In the genomic region with DNA sequence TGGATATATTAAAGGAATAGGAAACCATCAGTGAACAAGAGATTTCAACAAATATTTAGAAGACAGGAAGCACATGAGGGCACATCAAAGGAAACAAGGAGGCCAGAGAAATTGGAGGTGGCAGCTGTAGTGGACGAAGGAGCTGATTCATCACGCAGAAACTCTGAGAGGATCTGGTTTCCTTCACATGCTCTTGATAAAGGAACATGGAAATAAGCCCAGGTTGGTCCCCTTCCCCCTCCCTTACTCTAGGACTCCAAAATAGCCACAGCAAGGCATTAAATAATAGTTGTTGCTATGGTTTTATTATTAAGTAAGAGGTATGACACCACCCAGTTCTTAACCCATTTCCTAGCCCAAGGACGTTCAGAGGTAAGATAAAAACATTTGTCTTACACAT, we compare ENCODE assay signal across 22 cellular contexts. TPM values are rescaled to one million over a fixed set of nuclear protein-coding genes. Genes with fewer than 3 reads are reported as not detected.
DNase-seq lines count a peak whose midpoint lies in the region; ATAC-seq, FAIRE-seq and TF ChIP-seq lines count a peak whose summit lies in the region.
"Had no signal": no experiment of that assay in that cellular context is flagged by ENCODE, and none has a peak within 500 bp of the region (broad histone marks: within the 10 kb centered on the region; RNA-seq: fewer than 3 reads in every experiment).

No MANE protein-coding gene starts in this region.

- no peak overlapping the region for H3K4me3 ChIP-seq in PC-3 (ENCODE audit: low read length)
- no peak overlapping the region for H3K4me3 ChIP-seq in pancreas
- H3K4me3 ChIP-seq: BLaER1, lung, SK-N-MC, spleen had no signal

- H3K27me3 ChIP-seq in PC-3 (ENCODE audit: low read length) (0 out of 2 replicates have a peak, but pooled peaks cover 5% of the 10 kb centered on the region), pancreas (no peaks in the 10 kb centered on the region)
- H3K27me3 ChIP-seq: BLaER1 had no signal

- H3K79me2 ChIP-seq in PC-3 (ENCODE audit: low read length) = no peaks in the 10 kb centered on the region

- H3F3A ChIP-seq in PC-3 (ENCODE audit: low read length, unreplicated experiment) = no peaks in the 10 kb centered on the region

- ATAC-seq in PC-3 (no peak), pancreas (no peak), HG03565 (IDR thresholded peaks at IDR 0.05; ENCODE audit: unreplicated experiment) (no peak), left colon (no peak)
- ATAC-seq: natural killer cell treated with Interleukin-12 subunit alpha and Interleukin-12 subunit beta and Interleukin-15 and Interleukin-18, amount 100 ng/mL, for 72 hours had no signal

- H3K36me3 ChIP-seq in PC-3 (ENCODE audit: low read depth, low read length) (no peaks in the 10 kb centered on the region), pancreas (no peaks in the 10 kb centered on the region)
- H3K36me3 ChIP-seq: BLaER1, spleen had no signal

- no peak overlapping the region for H2AFZ ChIP-seq in PC-3 (ENCODE audit: low read length)

- DNase-seq in GM12891 (ENCODE audit: insufficient read length, low spot score) (no peak), PC-3 (peak; percentile 23), fibroblast of peridontal ligament (ENCODE audit: extremely low read depth) (peak; percentile 7), pancreas (no peak), SIG-M5 (lab: John Stamatoyannopoulos, UW) (no peak), left colon (no peak)
- DNase-seq: activated CD4-positive, alpha-beta T cell treated with anti-CD3 and anti-CD28 coated beads for 1 hour; activated effector memory CD4-positive, alpha-beta T cell treated with Interleukin-2 at 50 U/mL for 16 hours; cerebellar nuclear complex; foreskin melanocyte; NCI-H1105 treated with DMSO at 0.1 percent for 48 hours; spleen; T-helper 9 cell had no signal

- BruUV-seq in PC-3 (replicated peaks; lab: Mats Ljungman, UMichigan) = no TSS peak

- intact Hi-C loops in PC-3 (cut with micrococcal nuclease) = no loop called here
- intact Hi-C loops in pancreas (cut with DNase I) = no loop called here
- intact Hi-C loops in left colon (cut with DNase I, micrococcal nuclease) = no loop called here

- no peaks in the 10 kb centered on the region for H3K9me3 ChIP-seq in PC-3 (ENCODE audit: low read length)
- H3K9me3 ChIP-seq in pancreas = no peaks in the 10 kb centered on the region
- H3K9me3 ChIP-seq: BLaER1 had no signal

- TF ChIP-seq CTCF in PC-3 (conservative IDR thresholded peaks at IDR 0.05; ENCODE audit: low read depth, low read length) = no peak
- TF ChIP-seq CTCF in pancreas (IDR thresholded peaks at IDR 0.05) = no peak

- H3K27ac ChIP-seq in PC-3 (ENCODE audit: low read length) (no peak overlapping the region), pancreas (no peak overlapping the region)
- H3K27ac ChIP-seq: BLaER1, SK-N-MC, spleen had no signal

- FAIRE-seq in GM12891 (lab: Jason Lieb, UNC) = peak; percentile 5
- FAIRE-seq in pancreas (lab: Jason Lieb, UNC) = peak; percentile 53

- no peak for TF ChIP-seq POLR2A in GM12891 (IDR thresholded peaks at IDR 0.05; ENCODE audit: low read depth, low read length)

- POLR2A ChIA-PET in PC-3 (lab: Charles Lee; ENCODE audit: unreplicated experiment) = no interaction called here

- no peak overlapping the region for H3K4me2 ChIP-seq in PC-3 (ENCODE audit: low read length)
- H3K4me2 ChIP-seq: BLaER1 had no signal

- CTCF ChIA-PET in PC-3 (lab: Charles Lee) = no interaction called here

- H4K20me1 ChIP-seq in PC-3 (ENCODE audit: low read length) = no peaks in the 10 kb centered on the region
- H4K20me1 ChIP-seq: BLaER1 had no signal

- H3K9me2 ChIP-seq in PC-3 (replicated peaks; ENCODE audit: low read length) = no peaks in the 10 kb centered on the region

- H3K4me1 ChIP-seq in PC-3 (ENCODE audit: insufficient read depth, low read length) (peaks cover 2% of the 10 kb centered on the region), pancreas (no peaks in the 10 kb centered on the region)
- H3K4me1 ChIP-seq: BLaER1, spleen had no signal

- 20 to 21% methylated on average over 3 of the region's 3 CpGs for WGBS in pancreas, 2 donors

- H3K9ac ChIP-seq in PC-3 (ENCODE audit: low read length) = no peak overlapping the region
- H3K9ac ChIP-seq: BLaER1 had no signal

TF ChIP-seq in GM12891, 5 proteins besides CTCF, POLR2A, EP300 and RAD21:
- TF ChIP-seq POLR2AphosphoS5 (IDR thresholded peaks at IDR 0.05; ENCODE audit: low read depth, low read length) (no peak), SPI1 (IDR thresholded peaks at IDR 0.05; ENCODE audit: low read depth, low read length) (no peak), POU2F2 (IDR thresholded peaks at IDR 0.05; ENCODE audit: low read depth, low read length) (no peak), PAX5 (IDR thresholded peaks at IDR 0.05; ENCODE audit: insufficient read depth, low read length, severe bottlenecking) (no peak), TAF1 (IDR thresholded peaks at IDR 0.05; ENCODE audit: low read depth, low read length) (no peak)
TF ChIP-seq in GM12891: peak in this region for 0.

RNA-seq across cellular contexts. Expression of a gene that starts 11.3 kb away (rescaled TPM):
- not detected for polyA plus RNA-seq in GM12891 (2012; ENCODE audit: low read depth, missing spikeins)
- total RNA-seq in PC-3 (2014; rRNA removed) = not detected in 2 replicates
- total RNA-seq in pancreas = not detected
- not detected for polyA plus RNA-seq in pancreas
- not detected for total RNA-seq in left colon
- total RNA-seq: lung; natural killer cell treated with Interleukin-12 subunit alpha and Interleukin-12 subunit beta and Interleukin-15 and Interleukin-18, amount 100 ng/mL, for 72 hours; OCI-LY7; posterior vena cava; spleen; temporal lobe had no signal
- polyA plus RNA-seq: adipose tissue, lung, spleen had no signal

Comparison
In these comparisons a context has a peak if more than half of its experiments do, and no peak if none do; other contexts are left out.
1. DNase-seq: peak in PC-3 (single experiment) and fibroblast of peridontal ligament (single experiment); none in GM12891 (single experiment), pancreas (0 of 6), SIG-M5 (single experiment) and left colon (0 of 2).